Comparison of ENCODE assay signal across 8 cellular contexts in genomic region chr9:78235296-78235770, GRCh38. TPM values are rescaled to one million over a fixed set of nuclear protein-coding genes. Genes with fewer than 3 reads are reported as not detected.
DNase-seq lines count a peak whose midpoint lies in the region; ATAC-seq and TF ChIP-seq lines count a peak whose summit lies in the region.

No MANE protein-coding gene starts in this region.

- peaks cover 15 to 36% (median 27%) of the 10 kb centered on the region in 3 donors for H3K4me1 Mint-ChIP-seq in naive B cell

- intact Hi-C loops in Panc1 (cut with micrococcal nuclease; ENCODE audit: unreplicated experiment) = loop anchor here (5.0 kb wide), 1 partner anchor 103 kb away; no protein-coding TSS in a partner anchor

- peaks cover 2% of the 10 kb centered on the region; the same call in 1 of the 2 replicates for H3K4me1 ChIP-seq in Panc1 (ENCODE audit: control insufficient read depth, insufficient read depth, low read length)

- H3K4me3 ChIP-seq in GM08714 (ENCODE audit: low read length) = peak overlapping the region; percentile 81
- peak overlapping the region; percentile 78 to 85 for H3K4me3 ChIP-seq in Panc1 (ENCODE audit: low read depth in 2 of 2, low read length in 2 of 2)

- TSS peak; percentile 86 for BruUV-seq in Panc1 (replicated peaks; lab: Mats Ljungman, UMichigan)

- CTCF ChIA-PET in Panc1 (lab: Charles Lee) = no interaction called here

- H3K9me3 Mint-ChIP-seq in naive B cell = no peaks in the 10 kb centered on the region

- H3K27me3 ChIP-seq in Panc1 (ENCODE audit: control insufficient read depth, insufficient read depth, low read length) = no peaks in the 10 kb centered on the region

- peak overlapping the region; percentile 92 to 99 (median 97) for H3K27ac Mint-ChIP-seq in naive B cell

- peaks cover 2% of the 10 kb centered on the region; the same call in 1 of the 2 replicates for H3K36me3 ChIP-seq in Panc1 (ENCODE audit: control insufficient read depth, insufficient read depth, low read length)

- H3K9me3 ChIP-seq in Panc1 (ENCODE audit: control insufficient read depth, insufficient read depth, low read depth, low read length) = no peaks in the 10 kb centered on the region

- H3K4me3 Mint-ChIP-seq in naive B cell = peak overlapping the region in 3 of 8 donors; percentile 95 to 99 (median 96)

- POLR2A ChIA-PET in Panc1 (lab: Charles Lee) = no interaction called here

- in situ Hi-C loops in Panc1 (cut with HindIII; ENCODE audit: low pct_unique_long_range_greater_than_20kb, low sequenced_read_pairs) = no loop called here

- ATAC-seq in Panc1 (no peak), naive B cell (ENCODE audit: low read depth in 2 of 2) (no peak), HG03045 (IDR thresholded peaks at IDR 0.05; ENCODE audit: unreplicated experiment) (no peak)

- peaks cover 0 to 9% of the 10 kb centered on the region in 2 donors for H3K36me3 Mint-ChIP-seq in naive B cell

- DNase-seq in Panc1 (ENCODE audit: low read depth, low spot score) (no peak), epithelial cell of prostate (ENCODE audit: low read depth, low spot score) (no peak), naive B cell (no peak), nucleus accumbens (lab: John Stamatoyannopoulos, UW) (no peak), ureter (ENCODE audit: low spot score) (no peak)
- no peak for DNase-seq in activated CD8-positive, alpha-beta memory T cell treated with anti-CD3 and anti-CD28 coated beads, Interleukin-2, amount 50 U/mL, for 4 hours

- H3K27ac ChIP-seq in Panc1 (ENCODE audit: low read length) (peak overlapping the region; percentile 77), epithelial cell of prostate (peak overlapping the region; percentile 70)

- no peaks in the 10 kb centered on the region for H3K27me3 Mint-ChIP-seq in naive B cell

- TF ChIP-seq CTCF in Panc1 (IDR thresholded peaks at IDR 0.05) = no peak

RNA-seq across cellular contexts. Expression of gene CEP78, which starts 0.5 kb away (rescaled TPM):
- 25.2 TPM for total RNA-seq in Panc1 (2021; ENCODE audit: unreplicated experiment)
- polyA plus RNA-seq in Panc1 (2012; ENCODE audit: insufficient read length) = 5.9 TPM
- polyA plus RNA-seq in naive B cell (ENCODE audit: low read depth in 6 of 6) = 10 to 100 TPM in 5 of 6 donors, 1 to 10 TPM in 1; 6.1 to 14.9 (median 13.1) TPM
- 10.2 TPM for total RNA-seq in ureter
